In the genomic region with DNA sequence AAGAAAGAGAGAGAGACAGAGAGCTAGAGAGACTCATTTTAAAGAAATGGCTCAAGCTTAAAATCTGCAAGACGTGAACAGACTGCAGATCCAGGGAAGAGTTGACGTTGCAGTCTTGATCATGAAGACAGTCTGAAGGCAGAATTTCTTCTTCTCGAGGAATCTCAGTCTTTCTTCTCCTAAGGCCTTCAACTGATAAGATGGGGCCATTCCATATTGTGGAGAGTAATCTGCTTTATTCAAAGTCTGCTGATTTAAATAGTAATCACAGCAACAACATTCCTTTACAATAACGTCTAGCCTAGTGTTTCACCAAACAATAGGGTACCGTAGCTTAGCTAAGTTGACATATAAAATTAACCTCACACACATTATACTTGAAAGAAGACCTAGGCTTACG, we compare ENCODE assay signal across 27 cellular contexts.
"Had no signal": no experiment of that assay in that cellular context is flagged by ENCODE, and none has a peak within 500 bp of the region (broad histone marks: within the 10 kb centered on the region; RNA-seq: fewer than 3 reads in every experiment).

No MANE protein-coding gene starts in this region.

- DNase-seq: stimulated activated CD4-positive, alpha-beta T cell treated with anti-CD3 and anti-CD28 coated beads, Interleukin-2, amount 100 ng/mL, for 48 hours; stimulated activated CD4-positive, alpha-beta T cell treated with anti-CD3 and anti-CD28 coated beads, Interleukin-4, amount 100 ng/mL, for 1 hour; stimulated activated CD4-positive, alpha-beta T cell treated with anti-CD3 and anti-CD28 coated beads, Interleukin-4, amount 100 ng/mL, for 24 hours; stimulated activated CD4-positive, alpha-beta T cell treated with anti-CD3 and anti-CD28 coated beads, Interleukin-4, amount 100 ng/mL, for 4 hours; stimulated activated CD8-positive, alpha-beta memory T cell treated with anti-CD3 and anti-CD28 coated beads, Interleukin-4, amount 100 ng/mL, for 48 hours; stimulated activated naive B cell treated with anti-CD40 and anti-IgM and Interleukin-4, amounts not matched to agents 10 μg/mL and 1 μg/mL and 100 μg/mL, for 72 hours; stimulated activated naive CD4-positive, alpha-beta T cell; stimulated activated naive CD4-positive, alpha-beta T cell treated with Interleukin-2 at 50 U/mL for 16 hours; stimulated activated naive CD8-positive, alpha-beta T cell treated with anti-CD3 and anti-CD28 coated beads, Interleukin-15, amount 100 ng/mL, for 72 hours; stimulated activated naive CD8-positive, alpha-beta T cell treated with anti-CD3 and anti-CD28 coated beads, Interleukin-15, Interleukin-2, amounts not matched to agents 100 U/mL and 50 U/mL, for 24 hours; stomach; substantia nigra; testis; thyroid gland; tibial artery; transverse colon; upper lobe of left lung; upper lobe of right lung; uterus had no signal

- H3K27me3 Mint-ChIP-seq: stimulated activated memory B cell treated with anti-CD40 and anti-IgM and Interleukin-4, amounts not matched to agents 10 μg/mL and 1 μg/mL and 100 μg/mL, for 72 hours; stimulated activated naive B cell treated with anti-CD40 and anti-IgM and Interleukin-4, amounts not matched to agents 10 μg/mL and 1 μg/mL and 100 μg/mL, for 72 hours; stimulated activated naive CD8-positive, alpha-beta T cell treated with anti-CD3 and anti-CD28 coated beads, Interleukin-15, amount 100 ng/mL, for 72 hours; stimulated activated naive CD8-positive, alpha-beta T cell treated with anti-CD3 and anti-CD28 coated beads, Interleukin-15, Interleukin-2, amounts not matched to agents 100 ng/mL and 50 ng/mL, for 24 hours; type B pancreatic cell had no signal

- ATAC-seq: stimulated activated effector memory CD8-positive, alpha-beta T cell treated with anti-CD3 and anti-CD28 coated beads, Interleukin-12 subunit alpha, Interleukin-12 subunit beta, amount 100 ng/mL, for 72 hours; stimulated activated memory B cell treated with anti-CD40 and anti-IgM and Interleukin-4, amounts not matched to agents 10 μg/mL and 1 μg/mL and 100 μg/mL, for 72 hours; stimulated activated naive B cell treated with anti-CD40 and anti-IgM and Interleukin-4, amounts not matched to agents 10 μg/mL and 1 μg/mL and 100 μg/mL, for 72 hours; stimulated activated naive CD8-positive, alpha-beta T cell treated with anti-CD3 and anti-CD28 coated beads, Interleukin-15, amount 100 ng/mL, for 72 hours; stimulated activated naive CD8-positive, alpha-beta T cell treated with anti-CD3 and anti-CD28 coated beads, Interleukin-15, Interleukin-2, amounts not matched to agents 100 U/mL and 50 U/mL, for 24 hours; upper lobe of right lung had no signal

- H3K9me3 ChIP-seq: stomach, suprapubic skin, testis, thoracic aorta, thyroid gland, tibial artery, tibial nerve, transverse colon, upper lobe of left lung, upper lobe of right lung, uterus, vagina had no signal

- H3K27me3 ChIP-seq: stomach, suprapubic skin, testis, thyroid gland, tibial artery, tibial nerve, transverse colon, upper lobe of left lung, upper lobe of right lung, uterus, vagina had no signal

- H3K27ac ChIP-seq: stomach, suprapubic skin, testis, thoracic aorta, thyroid gland, tibial artery, tibial nerve, transverse colon, upper lobe of left lung, upper lobe of right lung, uterus, vagina had no signal

- H3K36me3 Mint-ChIP-seq: stimulated activated effector memory CD8-positive, alpha-beta T cell treated with anti-CD3 and anti-CD28 coated beads, Interleukin-12 subunit alpha, Interleukin-12 subunit beta, amount 100 ng/mL, for 72 hours; stimulated activated memory B cell treated with anti-CD40 and anti-IgM and Interleukin-4, amounts not matched to agents 10 μg/mL and 1 μg/mL and 100 μg/mL, for 72 hours; type B pancreatic cell had no signal

- H3K4me1 Mint-ChIP-seq: stimulated activated effector memory CD8-positive, alpha-beta T cell treated with anti-CD3 and anti-CD28 coated beads, Interleukin-12 subunit alpha, Interleukin-12 subunit beta, amount 100 ng/mL, for 72 hours; stimulated activated memory B cell treated with anti-CD40 and anti-IgM and Interleukin-4, amounts not matched to agents 10 μg/mL and 1 μg/mL and 100 μg/mL, for 72 hours; stimulated activated naive B cell treated with anti-CD40 and anti-IgM and Interleukin-4, amounts not matched to agents 10 μg/mL and 1 μg/mL and 100 μg/mL, for 72 hours; stimulated activated naive CD8-positive, alpha-beta T cell treated with anti-CD3 and anti-CD28 coated beads, Interleukin-15, amount 100 ng/mL, for 72 hours had no signal

- H3K4me3 Mint-ChIP-seq: stimulated activated effector memory CD8-positive, alpha-beta T cell treated with anti-CD3 and anti-CD28 coated beads, Interleukin-12 subunit alpha, Interleukin-12 subunit beta, amount 100 ng/mL, for 72 hours; stimulated activated memory B cell treated with anti-CD40 and anti-IgM and Interleukin-4, amounts not matched to agents 10 μg/mL and 1 μg/mL and 100 μg/mL, for 72 hours; stimulated activated naive B cell treated with anti-CD40 and anti-IgM and Interleukin-4, amounts not matched to agents 10 μg/mL and 1 μg/mL and 100 μg/mL, for 72 hours; stimulated activated naive CD8-positive, alpha-beta T cell treated with anti-CD3 and anti-CD28 coated beads, Interleukin-15, amount 100 ng/mL, for 72 hours; stimulated activated naive CD8-positive, alpha-beta T cell treated with anti-CD3 and anti-CD28 coated beads, Interleukin-15, Interleukin-2, amounts not matched to agents 100 ng/mL and 50 ng/mL, for 24 hours; type B pancreatic cell had no signal

- H3K4me1 ChIP-seq: stomach, suprapubic skin, testis, thyroid gland, tibial artery, tibial nerve, transverse colon, upper lobe of left lung, upper lobe of right lung, uterus, vagina had no signal

- H3K27ac Mint-ChIP-seq: stimulated activated effector memory CD8-positive, alpha-beta T cell treated with anti-CD3 and anti-CD28 coated beads, Interleukin-12 subunit alpha, Interleukin-12 subunit beta, amount 100 ng/mL, for 72 hours; stimulated activated memory B cell treated with anti-CD40 and anti-IgM and Interleukin-4, amounts not matched to agents 10 μg/mL and 1 μg/mL and 100 μg/mL, for 72 hours; stimulated activated naive B cell treated with anti-CD40 and anti-IgM and Interleukin-4, amounts not matched to agents 10 μg/mL and 1 μg/mL and 100 μg/mL, for 72 hours; stimulated activated naive CD8-positive, alpha-beta T cell treated with anti-CD3 and anti-CD28 coated beads, Interleukin-15, amount 100 ng/mL, for 72 hours; stimulated activated naive CD8-positive, alpha-beta T cell treated with anti-CD3 and anti-CD28 coated beads, Interleukin-15, Interleukin-2, amounts not matched to agents 100 ng/mL and 50 ng/mL, for 24 hours; type B pancreatic cell had no signal

- H3K36me3 ChIP-seq: stomach, suprapubic skin, thoracic aorta, thyroid gland, tibial artery, tibial nerve, transverse colon, upper lobe of left lung, upper lobe of right lung, uterus, vagina had no signal

- H3K9me3 Mint-ChIP-seq: type B pancreatic cell had no signal

- H3K4me3 ChIP-seq: stomach, suprapubic skin, testis, thoracic aorta, thyroid gland, tibial artery, tibial nerve, transverse colon, upper lobe of left lung, upper lobe of right lung, uterus, vagina had no signal
